In the genomic region with DNA sequence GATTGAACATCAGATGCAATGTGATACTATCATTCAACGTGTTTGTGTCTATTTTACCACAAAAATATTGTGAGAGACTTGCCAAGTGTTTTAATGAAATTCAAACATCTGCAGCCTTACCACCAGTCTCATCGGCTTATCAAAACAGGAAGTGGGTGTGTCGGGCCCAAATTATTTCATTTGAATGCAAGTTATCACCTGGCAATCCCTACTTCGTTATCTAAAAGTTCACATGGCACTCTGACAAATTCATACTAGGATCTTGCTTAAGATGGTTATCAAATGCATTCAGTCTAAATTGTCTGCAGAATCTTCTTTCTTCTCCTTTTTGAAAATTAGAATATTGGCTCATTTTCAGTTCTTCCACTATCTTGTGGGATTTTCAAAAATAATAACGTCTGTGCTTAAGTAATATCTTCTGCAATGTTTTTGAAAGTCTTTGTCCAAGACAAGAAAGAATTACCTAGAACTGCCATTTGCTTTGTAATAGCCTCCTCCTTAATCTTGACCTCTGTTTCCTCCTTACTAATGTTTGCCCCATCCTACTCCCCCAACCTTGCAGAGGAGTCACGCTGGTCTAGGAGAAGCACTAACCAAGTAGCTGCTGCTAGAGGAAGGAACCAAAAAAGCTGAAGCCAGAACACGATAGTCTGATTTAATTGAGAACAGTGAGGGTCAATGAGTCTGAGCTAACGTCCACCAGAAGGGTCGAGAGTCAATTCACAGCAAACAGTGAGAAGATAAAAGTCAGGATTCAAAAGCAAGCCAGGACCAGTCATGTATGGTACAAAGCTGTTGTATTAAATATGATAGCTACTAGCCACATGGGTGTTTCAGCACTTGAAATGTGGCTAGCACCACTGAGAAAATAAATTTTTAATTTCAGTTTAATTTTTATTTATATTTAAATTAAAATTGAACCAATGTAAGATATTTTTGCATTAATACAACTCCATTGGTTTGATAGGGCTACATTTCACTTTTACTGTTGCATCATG, we compare ENCODE assay signal across 8 cellular contexts. TPM values are rescaled to one million over a fixed set of nuclear protein-coding genes. Genes with fewer than 3 reads are reported as not detected.
DNase-seq lines count a peak whose midpoint lies in the region; ATAC-seq and TF ChIP-seq lines count a peak whose summit lies in the region.
"Had no signal": no experiment of that assay in that cellular context is flagged by ENCODE, and none has a peak within 500 bp of the region (broad histone marks: within the 10 kb centered on the region; RNA-seq: fewer than 3 reads in every experiment).

No MANE protein-coding gene starts in this region.

- no peaks in the 10 kb centered on the region for H3K9me3 ChIP-seq in HEK293 (ENCODE audit: control insufficient read depth, insufficient read depth, low read depth, low read length)
- H3K9me3 ChIP-seq in OCI-LY1 (ENCODE audit: low read length): peaks cover 12% of the 10 kb centered on the region
- H3K9me3 ChIP-seq in skeletal muscle satellite cell (replicated peaks; ENCODE audit: low read length): no peaks in the 10 kb centered on the region

- no peaks in the 10 kb centered on the region for H4K20me1 ChIP-seq in OCI-LY1 (ENCODE audit: insufficient read depth, low read length)

- no peaks in the 10 kb centered on the region for H3F3A ChIP-seq in OCI-LY1 (ENCODE audit: insufficient read depth, low read length)

- peaks cover 12 to 25% of the 10 kb centered on the region in 2 donors for H3K36me3 Mint-ChIP-seq in activated naive CD4-positive, alpha-beta T cell treated with anti-CD3 and anti-CD28 coated beads, Interleukin-2, amount 50 U/mL, for 72 hours

- intact Hi-C loops in left ventricle myocardium superior (cut with micrococcal nuclease): no loop called here

- H2AFZ ChIP-seq in OCI-LY1 (ENCODE audit: low read length): peak overlapping the region; percentile 12; the same call in 1 of the 2 replicates

- H3K9ac ChIP-seq in OCI-LY1 (ENCODE audit: low read length): peak overlapping the region; percentile 52
- no peak overlapping the region for H3K9ac ChIP-seq in skeletal muscle satellite cell (ENCODE audit: low read depth, low read length)

- H3K27ac Mint-ChIP-seq in activated naive CD4-positive, alpha-beta T cell treated with anti-CD3 and anti-CD28 coated beads, Interleukin-2, amount 50 U/mL, for 72 hours: peak overlapping the region; percentile 38 to 77

- H3K4me3 ChIP-seq in HEK293 (ENCODE audit: low read depth, low read length) (no peak overlapping the region), OCI-LY1 (ENCODE audit: low read depth, low read length, poor library complexity, severe bottlenecking) (peak overlapping the region; percentile 31), skeletal muscle satellite cell (ENCODE audit: low read length) (peak overlapping the region; percentile 33)

- H3K4me1 ChIP-seq in HEK293 (ENCODE audit: control insufficient read depth, insufficient read depth, low read length): 0 out of 2 replicates have a peak, but pooled peaks cover 3% of the 10 kb centered on the region
- H3K4me1 ChIP-seq in OCI-LY1 (ENCODE audit: insufficient read depth, low read length, severe bottlenecking): peaks cover 43% of the 10 kb centered on the region
- peaks cover 19% of the 10 kb centered on the region for H3K4me1 ChIP-seq in skeletal muscle satellite cell (ENCODE audit: control insufficient read depth, insufficient read depth, low read length)

- CTCF ChIA-PET in HEK293 (lab: Yijun Ruan, JAX): interaction anchor here (0.6 to 3.6 kb wide), 10 partner anchors 7 to 1584 kb away, joined by 3 to 20 read pairs (median 4); no protein-coding TSS in a partner anchor

- peak; percentile 51 to 66 for ATAC-seq in activated naive CD4-positive, alpha-beta T cell treated with anti-CD3 and anti-CD28 coated beads, Interleukin-2, amount 50 U/mL, for 72 hours
- ATAC-seq in HG03097 (IDR thresholded peaks at IDR 0.05; ENCODE audit: low FRiP score, unreplicated experiment) (no peak), left ventricle myocardium superior (no peak)

- H3K9me3 Mint-ChIP-seq in activated naive CD4-positive, alpha-beta T cell treated with anti-CD3 and anti-CD28 coated beads, Interleukin-2, amount 50 U/mL, for 72 hours: peaks cover 15 to 18% of the 10 kb centered on the region in 2 donors

- H3K27ac ChIP-seq in HEK293 (ENCODE audit: extremely low read depth, low read depth, low read length): no peak overlapping the region
- H3K27ac ChIP-seq in OCI-LY1 (ENCODE audit: low read depth, low read length, poor library complexity, severe bottlenecking): peak overlapping the region; percentile 96

- peak overlapping the region; percentile 66 for H3K4me2 ChIP-seq in OCI-LY1 (ENCODE audit: low read length)
- H3K4me2 ChIP-seq in skeletal muscle satellite cell (ENCODE audit: low read length): peak overlapping the region; percentile 32

- no peaks in the 10 kb centered on the region for H3K27me3 ChIP-seq in OCI-LY1 (ENCODE audit: insufficient read depth, low read length)
- no peaks in the 10 kb centered on the region for H3K27me3 ChIP-seq in skeletal muscle satellite cell (ENCODE audit: control insufficient read depth, insufficient read depth, low read length)

- no peaks in the 10 kb centered on the region for H3K79me2 ChIP-seq in OCI-LY1 (ENCODE audit: insufficient read depth, low read length)

- H3K36me3 ChIP-seq in HEK293 (ENCODE audit: control insufficient read depth in 2 of 2, insufficient read depth in 1 of 2, low read length in 2 of 2) (no peaks in the 10 kb centered on the region), OCI-LY1 (ENCODE audit: insufficient read depth, low read length) (no peaks in the 10 kb centered on the region), skeletal muscle satellite cell (ENCODE audit: insufficient read depth, low read length) (no peaks in the 10 kb centered on the region)

- POLR2A ChIA-PET in HEK293 (lab: Yijun Ruan, JAX): no interaction called here

- no peaks in the 10 kb centered on the region for H3K9me2 ChIP-seq in OCI-LY1 (ENCODE audit: low read depth, low read length)

- TF ChIP-seq CTCF in HEK293 (tag by site-specific recombination; IDR thresholded peaks at IDR 0.05) (no peak), OCI-LY1 (IDR thresholded peaks at IDR 0.05; ENCODE audit: low read length) (no peak)

- DNase-seq in activated naive CD4-positive, alpha-beta T cell treated with anti-CD3 and anti-CD28 coated beads, Interleukin-2, amount 50 U/mL, for 72 hours (ENCODE audit: low spot score in 2 of 2): no peak
- DNase-seq in left ventricle myocardium superior (no peak), KG1 (lab: John Stamatoyannopoulos, UW) (no peak)
- DNase-seq: NCI-H2029 had no signal

TF ChIP-seq in HEK293, 187 proteins besides CTCF, POLR2A, EP300 and RAD21:
- peak; percentile 60; the same call in 1 of the 2 replicates for TF ChIP-seq REST (tag by site-specific recombination; IDR thresholded peaks at IDR 0.05)
- TF ChIP-seq ZSCAN30 (tag by site-specific recombination; IDR thresholded peaks at IDR 0.05): no peak

RNA-seq across cellular contexts. Expression of gene BIRC3, which starts 10.2 kb away (rescaled TPM):
- total RNA-seq in activated naive CD4-positive, alpha-beta T cell treated with anti-CD3 and anti-CD28 coated beads, Interleukin-2, amount 50 U/mL, for 72 hours: 100 to 1,000 TPM; 131 to 355 TPM
- 2.2 and 4.1 TPM in 2 replicates for total RNA-seq in skeletal muscle satellite cell (2012; rRNA removed)
- total RNA-seq in left ventricle myocardium superior: 8.2 TPM

RNA-seq across cellular contexts. Expression of gene BIRC2, which starts 39.9 kb away (rescaled TPM):
- 10 to 100 TPM; 40.7 to 67.6 TPM for total RNA-seq in activated naive CD4-positive, alpha-beta T cell treated with anti-CD3 and anti-CD28 coated beads, Interleukin-2, amount 50 U/mL, for 72 hours
- 54.0 and 61.4 TPM in 2 replicates for total RNA-seq in skeletal muscle satellite cell (2012; rRNA removed)
- 31.1 TPM for total RNA-seq in left ventricle myocardium superior

Comparison
In these comparisons a context has a peak if more than half of its experiments do, and no peak if none do; other contexts are left out.
1. ATAC-seq: peak in activated naive CD4-positive, alpha-beta T cell treated with anti-CD3 and anti-CD28 coated beads, Interleukin-2, amount 50 U/mL, for 72 hours (2 of 2); none in HG03097 (single experiment) and left ventricle myocardium superior (single experiment).
2. RNA of gene BIRC3, which starts 10.2 kb away (total RNA-seq): 131 to 355 TPM in activated naive CD4-positive, alpha-beta T cell treated with anti-CD3 and anti-CD28 coated beads, Interleukin-2, amount 50 U/mL, for 72 hours; 8.2 TPM in left ventricle myocardium superior (single experiment); every median in the first group is over 10 times any median in the second.